7 cellular contexts compared by ENCODE assay signal in the genomic region with DNA sequence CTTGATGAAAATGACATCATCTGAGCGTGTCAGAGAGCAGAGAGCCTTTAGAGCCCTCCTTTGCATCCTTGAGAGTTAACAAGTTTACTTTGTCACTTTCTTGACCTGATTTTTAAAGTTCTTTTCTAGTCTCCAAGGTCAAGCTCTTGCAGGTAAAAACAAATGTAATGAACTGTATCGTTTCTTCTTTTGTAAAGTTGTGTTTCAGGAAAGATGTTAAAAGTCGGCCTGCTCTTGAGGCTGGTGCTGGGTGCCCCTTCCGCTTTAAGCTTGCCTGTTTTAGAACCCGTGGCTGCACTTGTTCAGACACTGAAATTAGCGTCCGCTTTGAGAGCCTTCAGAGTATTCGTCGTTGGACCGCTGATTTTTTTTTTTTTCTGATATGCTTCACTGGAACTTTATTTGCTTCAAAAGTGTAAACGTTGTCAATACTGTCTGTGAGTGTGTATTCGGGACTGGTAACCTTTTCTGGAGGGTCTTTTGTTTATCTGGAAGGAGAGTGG. TPM values are rescaled to one million over a fixed set of nuclear protein-coding genes. Genes with fewer than 3 reads are reported as not detected.
DNase-seq lines count a peak whose midpoint lies in the region; ATAC-seq and TF ChIP-seq lines count a peak whose summit lies in the region.

No MANE protein-coding gene starts in this region.

- ATAC-seq in GM18858 (IDR thresholded peaks at IDR 0.05; ENCODE audit: unreplicated experiment), result no peak

- 0 to 1% (median 1%) methylated on average over 12 of the region's 12 CpGs for WGBS in stomach, 5 donors

- peaks cover 30 to 62% (median 47%) of the 10 kb centered on the region in 4 donors for H3K4me1 ChIP-seq in stomach

- intact Hi-C loops in stomach (cut with DNase I; ENCODE audit: low total_unique reads), result no loop called here

- TF ChIP-seq CTCF in LNCaP clone FGC (IDR thresholded peaks at IDR 0.05; ENCODE audit: control insufficient read depth, extremely low read depth, insufficient read depth) (no peak), kidney epithelial cell (IDR thresholded peaks at IDR 0.05; ENCODE audit: insufficient read depth, low read length, poor library complexity, severe bottlenecking) (no peak), stomach (IDR thresholded peaks at IDR 0.05) (no peak)

- peak overlapping the region in 4 of 5 donors; percentile 86 to 96 (median 90) for H3K27ac ChIP-seq in stomach

- no peaks in the 10 kb centered on the region for H3K27me3 ChIP-seq in kidney epithelial cell (ENCODE audit: control insufficient read depth, insufficient read depth, low read length)
- H3K27me3 ChIP-seq in stomach, result no peaks in the 10 kb centered on the region

- no peak for TF ChIP-seq POLR2A in stomach (IDR thresholded peaks at IDR 0.05)

- TF ChIP-seq EP300 in stomach (IDR thresholded peaks at IDR 0.05), result no peak

- H3K36me3 ChIP-seq in kidney epithelial cell (ENCODE audit: control insufficient read depth, insufficient read depth, low read length) (no peaks in the 10 kb centered on the region), stomach (no peaks in the 10 kb centered on the region)

- DNase-seq in LNCaP clone FGC (ENCODE audit: low read depth) (no peak), astrocyte of the hippocampus (ENCODE audit: low read depth, low spot score) (peak; percentile 47), kidney epithelial cell (ENCODE audit: low read depth) (no peak), stomach (no peak), HuH-7.5 (ENCODE audit: low spot score) (no peak)

- H3K9me3 ChIP-seq in stomach, result no peaks in the 10 kb centered on the region

- peak overlapping the region; percentile 97 for H3K4me3 ChIP-seq in GM08714 (ENCODE audit: low read length)
- peak overlapping the region; percentile 63 for H3K4me3 ChIP-seq in LNCaP clone FGC (ENCODE audit: low read depth, low read length)
- peak overlapping the region; percentile 74 for H3K4me3 ChIP-seq in kidney epithelial cell (ENCODE audit: low read depth, low read length)
- peak overlapping the region; percentile 78 to 97 (median 88) for H3K4me3 ChIP-seq in stomach

RNA-seq across cellular contexts. Expression of a gene that starts 52.6 kb away (rescaled TPM):
- 13.0 and 18.3 TPM in 2 replicates for total RNA-seq in kidney epithelial cell
- total RNA-seq in stomach, result 100 to 1,000 TPM in 1 of 5 donors, 10 to 100 TPM in 3, 1 to 10 TPM in 1; 2.3 to 150 (median 12.9) TPM
- polyA plus RNA-seq in stomach, result 1 to 10 TPM; 1.6 to 3.1 (median 3.1) TPM
